Comparison of ENCODE assay signal across 8 cellular contexts in the genomic region with DNA sequence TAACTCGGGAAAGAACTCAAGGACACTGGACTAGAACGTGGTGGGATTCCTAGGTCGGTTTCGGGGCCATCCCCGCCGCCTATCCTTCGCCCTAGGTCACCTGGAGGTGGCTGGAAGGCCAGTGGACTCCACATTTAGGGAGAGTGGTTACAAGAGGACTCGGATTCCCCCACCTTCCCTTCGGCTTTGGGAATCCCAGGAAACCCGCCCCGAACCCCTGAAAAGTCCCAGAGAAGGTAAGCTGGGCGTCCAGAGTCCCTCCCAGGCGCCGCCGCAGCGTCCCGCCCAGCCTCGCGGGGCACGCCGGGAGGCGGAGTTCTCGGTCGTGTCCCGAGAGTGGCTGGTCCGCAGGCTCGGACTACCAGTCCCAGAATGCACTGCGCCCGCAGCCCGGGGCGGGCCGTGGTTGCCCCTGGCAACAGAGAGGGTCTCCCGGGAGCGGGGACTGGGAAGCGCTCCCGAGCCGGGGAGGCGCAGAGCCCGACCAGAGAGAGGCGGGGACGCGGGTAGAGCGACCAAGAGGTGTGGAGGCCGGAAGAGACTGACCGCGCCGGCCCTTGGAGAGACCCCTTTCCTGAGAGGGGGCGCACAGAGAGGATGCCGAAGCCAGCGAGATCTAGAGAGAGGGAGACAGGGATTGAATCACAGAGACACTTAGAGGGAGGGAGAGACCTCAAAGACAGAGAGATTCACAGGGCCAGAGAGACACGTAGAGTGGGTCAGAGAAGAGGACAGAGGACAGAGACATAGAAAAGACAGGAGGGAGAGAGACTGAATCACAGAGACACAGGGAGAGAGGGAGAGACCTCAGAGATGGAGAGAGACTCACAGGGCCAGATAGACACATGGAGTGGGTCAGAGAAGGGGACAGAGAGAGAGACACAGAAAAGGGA. TPM values are rescaled to one million over a fixed set of nuclear protein-coding genes. Genes with fewer than 3 reads are reported as not detected.
DNase-seq lines count a peak whose midpoint lies in the region; ATAC-seq and TF ChIP-seq lines count a peak whose summit lies in the region.

No MANE protein-coding gene starts in this region.

- TF ChIP-seq CTCF in Peyer's patch (IDR thresholded peaks at IDR 0.05) (no peak), fibroblast of pulmonary artery (IDR thresholded peaks at IDR 0.05; ENCODE audit: low read length, missing control alignments) (no peak)

- intact Hi-C loops in activated T-helper 2 cell treated with anti-CD3 and anti-CD28 coated beads, Interferon-gamma antibody, Interleukin-2, Interleukin-4, amounts not matched to agents 10 μg/mL and 5 μg/mL and 100 μg/mL, durations not matched to agents 14 hours and 24 hours and 36 hours (cut with micrococcal nuclease): loop anchor here (1.0 to 2.0 kb wide), 2 partner anchors 10 to 37 kb away; no protein-coding TSS in a partner anchor

- DNase-seq in AG08396 (ENCODE audit: low spot score) (peak; percentile 95), Peyer's patch (peak; percentile 60 to 93 (median 88)), fibroblast of pulmonary artery (ENCODE audit: low read depth) (peak; percentile 92)
- peak; percentile 75 for DNase-seq in activated T-helper 2 cell treated with anti-CD3 and anti-CD28 coated beads, Interferon-gamma antibody, Interleukin-2, Interleukin-4, amounts not matched to agents 10 μg/mL and 5 μg/mL and 100 μg/mL, durations not matched to agents 14 hours and 24 hours and 36 hours (ENCODE audit: low spot score)
- DNase-seq in naive thymus-derived CD8-positive, alpha-beta T cell: peak; percentile 64 to 87 (median 76)
- peak; percentile 73 to 77 for DNase-seq in stimulated activated CD8-positive, alpha-beta memory T cell treated with anti-CD3 and anti-CD28 coated beads, Interleukin-7, amount 100 ng/mL, for 48 hours (ENCODE audit: extremely low read depth in 1 of 2, low read depth in 1 of 2)

- no peak overlapping the region for H3K27ac Mint-ChIP-seq in activated T-helper 2 cell treated with anti-CD3 and anti-CD28 coated beads, Interferon-gamma antibody, Interleukin-2, Interleukin-4, amounts not matched to agents 10 μg/mL and 5 μg/mL and 100 μg/mL, durations not matched to agents 14 hours and 24 hours and 36 hours
- peak overlapping the region in 5 of 10 donors; percentile 43 to 78 (median 71) for H3K27ac Mint-ChIP-seq in naive thymus-derived CD8-positive, alpha-beta T cell

- peaks cover 3 to 39% (median 8%) of the 10 kb centered on the region in 4 donors for H3K4me1 ChIP-seq in Peyer's patch

- no peak for TF ChIP-seq POLR2A in Peyer's patch (IDR thresholded peaks at IDR 0.05)

- peaks cover 0 to 13% (median 0%) of the 10 kb centered on the region in 3 donors for H3K36me3 ChIP-seq in Peyer's patch

- H3K27ac ChIP-seq in Peyer's patch: no peak overlapping the region

- ATAC-seq in GM19025 (IDR thresholded peaks at IDR 0.05; ENCODE audit: low read depth, unreplicated experiment): peak; percentile 95
- ATAC-seq in HG03460 (IDR thresholded peaks at IDR 0.05; ENCODE audit: unreplicated experiment): peak; percentile 85
- ATAC-seq in naive thymus-derived CD8-positive, alpha-beta T cell: peak; percentile 63 to 72

- H3K9me3 Mint-ChIP-seq in activated T-helper 2 cell treated with anti-CD3 and anti-CD28 coated beads, Interferon-gamma antibody, Interleukin-2, Interleukin-4, amounts not matched to agents 10 μg/mL and 5 μg/mL and 100 μg/mL, durations not matched to agents 14 hours and 24 hours and 36 hours: no peaks in the 10 kb centered on the region
- peaks cover 0 to 6% (median 0%) of the 10 kb centered on the region in 9 donors for H3K9me3 Mint-ChIP-seq in naive thymus-derived CD8-positive, alpha-beta T cell

- peaks cover 22% of the 10 kb centered on the region for H3K36me3 Mint-ChIP-seq in activated T-helper 2 cell treated with anti-CD3 and anti-CD28 coated beads, Interferon-gamma antibody, Interleukin-2, Interleukin-4, amounts not matched to agents 10 μg/mL and 5 μg/mL and 100 μg/mL, durations not matched to agents 14 hours and 24 hours and 36 hours (ENCODE audit: low read depth)
- H3K36me3 Mint-ChIP-seq in naive thymus-derived CD8-positive, alpha-beta T cell: peaks cover 4 to 10% (median 7%) of the 10 kb centered on the region in 3 donors

- peak overlapping the region; percentile 14 to 63 (median 38) for H3K4me3 ChIP-seq in Peyer's patch
- H3K4me3 ChIP-seq in fibroblast of pulmonary artery (replicated peaks; ENCODE audit: low read depth, low read length): peak overlapping the region; percentile 55

- H3K4me3 Mint-ChIP-seq in activated T-helper 2 cell treated with anti-CD3 and anti-CD28 coated beads, Interferon-gamma antibody, Interleukin-2, Interleukin-4, amounts not matched to agents 10 μg/mL and 5 μg/mL and 100 μg/mL, durations not matched to agents 14 hours and 24 hours and 36 hours (ENCODE audit: low read depth): no peak overlapping the region
- no peak overlapping the region for H3K4me3 Mint-ChIP-seq in naive thymus-derived CD8-positive, alpha-beta T cell

- no peaks in the 10 kb centered on the region for H3K9me3 ChIP-seq in Peyer's patch

- peaks cover 12% of the 10 kb centered on the region for H3K27me3 Mint-ChIP-seq in activated T-helper 2 cell treated with anti-CD3 and anti-CD28 coated beads, Interferon-gamma antibody, Interleukin-2, Interleukin-4, amounts not matched to agents 10 μg/mL and 5 μg/mL and 100 μg/mL, durations not matched to agents 14 hours and 24 hours and 36 hours (ENCODE audit: low read depth)
- peaks cover 5 to 21% (median 11%) of the 10 kb centered on the region in 5 donors for H3K27me3 Mint-ChIP-seq in naive thymus-derived CD8-positive, alpha-beta T cell

- POLR2A ChIA-PET in naive thymus-derived CD8-positive, alpha-beta T cell (lab: Charles Lee): interaction anchor here (4.3 kb wide), 1 partner anchor 12 kb away, joined by 57 read pairs; the partner anchor contains the start of gene MYADM

- peaks cover 33% of the 10 kb centered on the region for H3K4me1 Mint-ChIP-seq in activated T-helper 2 cell treated with anti-CD3 and anti-CD28 coated beads, Interferon-gamma antibody, Interleukin-2, Interleukin-4, amounts not matched to agents 10 μg/mL and 5 μg/mL and 100 μg/mL, durations not matched to agents 14 hours and 24 hours and 36 hours (ENCODE audit: low read depth)
- H3K4me1 Mint-ChIP-seq in naive thymus-derived CD8-positive, alpha-beta T cell: peaks cover 28 to 58% (median 51%) of the 10 kb centered on the region in 4 donors

- peaks cover 0 to 21% of the 10 kb centered on the region in 2 donors for H3K27me3 ChIP-seq in Peyer's patch

RNA-seq across cellular contexts. Expression of gene PRKCG, which starts 2.6 kb away (rescaled TPM):
- 1 to 10 TPM in 1 of 4 donors, under 1 TPM in 1, not detected in 2; 0.47 to 2.5 TPM for total RNA-seq in Peyer's patch
- total RNA-seq in activated T-helper 2 cell treated with anti-CD3 and anti-CD28 coated beads, Interferon-gamma antibody, Interleukin-2, Interleukin-4, amounts not matched to agents 10 μg/mL and 5 μg/mL and 100 μg/mL, durations not matched to agents 14 hours and 24 hours and 36 hours: not detected in 2 replicates
- not detected for total RNA-seq in naive thymus-derived CD8-positive, alpha-beta T cell
- not detected for polyA plus RNA-seq in naive thymus-derived CD8-positive, alpha-beta T cell

RNA-seq across cellular contexts. Expression of gene MYADM, which starts 11.7 kb away (rescaled TPM):
- total RNA-seq in Peyer's patch: 10 to 100 TPM; 11.4 to 52.8 (median 32.5) TPM
- 96.3 and 102 TPM in 2 replicates for total RNA-seq in activated T-helper 2 cell treated with anti-CD3 and anti-CD28 coated beads, Interferon-gamma antibody, Interleukin-2, Interleukin-4, amounts not matched to agents 10 μg/mL and 5 μg/mL and 100 μg/mL, durations not matched to agents 14 hours and 24 hours and 36 hours
- total RNA-seq in naive thymus-derived CD8-positive, alpha-beta T cell: 10 to 100 TPM; 35.0 to 36.5 TPM
- 10 to 100 TPM; 33.9 to 42.0 (median 40.3) TPM for polyA plus RNA-seq in naive thymus-derived CD8-positive, alpha-beta T cell

RNA-seq across cellular contexts. Expression of gene CACNG7, which starts 29.7 kb away (rescaled TPM):
- total RNA-seq in Peyer's patch: not detected
- total RNA-seq in activated T-helper 2 cell treated with anti-CD3 and anti-CD28 coated beads, Interferon-gamma antibody, Interleukin-2, Interleukin-4, amounts not matched to agents 10 μg/mL and 5 μg/mL and 100 μg/mL, durations not matched to agents 14 hours and 24 hours and 36 hours: not detected in 2 replicates
- total RNA-seq in naive thymus-derived CD8-positive, alpha-beta T cell: not detected
- polyA plus RNA-seq in naive thymus-derived CD8-positive, alpha-beta T cell: not detected

RNA-seq across cellular contexts. Expression of gene NLRP12, which starts 55.3 kb away (rescaled TPM):
- under 1 TPM in 1 of 4 donors, not detected in 3; 0.67 TPM for total RNA-seq in Peyer's patch
- not detected in 2 replicates for total RNA-seq in activated T-helper 2 cell treated with anti-CD3 and anti-CD28 coated beads, Interferon-gamma antibody, Interleukin-2, Interleukin-4, amounts not matched to agents 10 μg/mL and 5 μg/mL and 100 μg/mL, durations not matched to agents 14 hours and 24 hours and 36 hours
- not detected for total RNA-seq in naive thymus-derived CD8-positive, alpha-beta T cell
- polyA plus RNA-seq in naive thymus-derived CD8-positive, alpha-beta T cell: under 1 TPM in 1 of 3 donors, not detected in 2; 0.21 TPM
